1 cellular context compared by ENCODE assay signal in the genomic region with DNA sequence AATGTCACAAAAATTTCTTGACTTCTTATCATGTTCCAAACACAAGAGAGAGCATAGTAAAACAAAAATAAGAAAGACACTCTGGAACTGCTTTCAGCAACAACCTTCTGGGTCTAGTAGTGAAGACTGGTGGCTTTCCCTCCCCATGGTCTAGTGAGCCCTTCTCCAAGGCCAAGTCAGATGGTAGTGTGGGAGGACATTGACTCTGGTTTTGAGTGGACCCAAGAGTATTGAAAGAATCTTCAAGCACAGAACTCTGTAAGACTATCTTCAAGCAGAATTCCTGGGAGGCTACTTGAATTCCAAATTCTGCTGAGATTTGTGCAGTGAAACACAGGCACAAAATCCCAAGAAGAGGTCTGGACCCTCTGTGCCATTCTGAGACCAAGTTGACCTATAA.
TF ChIP-seq lines count a peak whose summit lies in the region.

No MANE protein-coding gene starts in this region.

TF ChIP-seq in IMR-90, 13 proteins besides CTCF, POLR2A, EP300 and RAD21:
- TF ChIP-seq RFX5 (IDR thresholded peaks at IDR 0.05; ENCODE audit: low read depth, low read length) (no peak), SMC3 (IDR thresholded peaks at IDR 0.05; ENCODE audit: low read depth, low read length) (no peak), CEBPB (IDR thresholded peaks at IDR 0.05; ENCODE audit: low read depth, low read length) (no peak), BHLHE40 (IDR thresholded peaks at IDR 0.05; ENCODE audit: low read depth, low read length) (no peak), MXI1 (IDR thresholded peaks at IDR 0.05; ENCODE audit: borderline replicate concordance, low read depth, low read length) (no peak), MAZ (IDR thresholded peaks at IDR 0.05; ENCODE audit: borderline replicate concordance, low read depth, low read length) (no peak), CHD1 (IDR thresholded peaks at IDR 0.05; ENCODE audit: low read depth, low read length) (no peak), MAFK (IDR thresholded peaks at IDR 0.05; ENCODE audit: low read depth, low read length) (no peak), NFE2L2 (IDR thresholded peaks at IDR 0.05; ENCODE audit: low read depth, low read length) (no peak), RCOR1 (IDR thresholded peaks at IDR 0.05; ENCODE audit: insufficient replicate concordance, low read length) (no peak), FOS (IDR thresholded peaks at IDR 0.05; ENCODE audit: low read depth, low read length) (no peak)
- TF ChIP-seq, protein P1, sequence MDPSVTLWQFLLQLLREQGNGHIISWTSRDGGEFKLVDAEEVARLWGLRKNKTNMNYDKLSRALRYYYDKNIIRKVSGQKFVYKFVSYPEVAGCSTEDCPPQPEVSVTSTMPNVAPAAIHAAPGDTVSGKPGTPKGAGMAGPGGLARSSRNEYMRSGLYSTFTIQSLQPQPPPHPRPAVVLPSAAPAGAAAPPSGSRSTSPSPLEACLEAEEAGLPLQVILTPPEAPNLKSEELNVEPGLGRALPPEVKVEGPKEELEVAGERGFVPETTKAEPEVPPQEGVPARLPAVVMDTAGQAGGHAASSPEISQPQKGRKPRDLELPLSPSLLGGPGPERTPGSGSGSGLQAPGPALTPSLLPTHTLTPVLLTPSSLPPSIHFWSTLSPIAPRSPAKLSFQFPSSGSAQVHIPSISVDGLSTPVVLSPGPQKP (IDR thresholded peaks at IDR 0.05; ENCODE audit: borderline replicate concordance, low read depth, low read length), result no peak
- TF ChIP-seq, protein P2, sequence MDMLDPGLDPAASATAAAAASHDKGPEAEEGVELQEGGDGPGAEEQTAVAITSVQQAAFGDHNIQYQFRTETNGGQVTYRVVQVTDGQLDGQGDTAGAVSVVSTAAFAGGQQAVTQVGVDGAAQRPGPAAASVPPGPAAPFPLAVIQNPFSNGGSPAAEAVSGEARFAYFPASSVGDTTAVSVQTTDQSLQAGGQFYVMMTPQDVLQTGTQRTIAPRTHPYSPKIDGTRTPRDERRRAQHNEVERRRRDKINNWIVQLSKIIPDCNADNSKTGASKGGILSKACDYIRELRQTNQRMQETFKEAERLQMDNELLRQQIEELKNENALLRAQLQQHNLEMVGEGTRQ (IDR thresholded peaks at IDR 0.05; ENCODE audit: low read depth, low read length), result no peak
